1 cellular context compared by ENCODE assay signal in genomic region chr1:196886560-196886959, GRCh38.
TF ChIP-seq lines count a peak whose summit lies in the region.

No MANE protein-coding gene starts in this region.

TF ChIP-seq in H1, 55 proteins besides CTCF, POLR2A, EP300 and RAD21:
- TF ChIP-seq TEAD4 (IDR thresholded peaks at IDR 0.05; ENCODE audit: low read depth, low read length), result peak; percentile 40; the same call in 1 of the 2 replicates
